Comparison of ENCODE assay signal across 1 cellular context in the genomic region with DNA sequence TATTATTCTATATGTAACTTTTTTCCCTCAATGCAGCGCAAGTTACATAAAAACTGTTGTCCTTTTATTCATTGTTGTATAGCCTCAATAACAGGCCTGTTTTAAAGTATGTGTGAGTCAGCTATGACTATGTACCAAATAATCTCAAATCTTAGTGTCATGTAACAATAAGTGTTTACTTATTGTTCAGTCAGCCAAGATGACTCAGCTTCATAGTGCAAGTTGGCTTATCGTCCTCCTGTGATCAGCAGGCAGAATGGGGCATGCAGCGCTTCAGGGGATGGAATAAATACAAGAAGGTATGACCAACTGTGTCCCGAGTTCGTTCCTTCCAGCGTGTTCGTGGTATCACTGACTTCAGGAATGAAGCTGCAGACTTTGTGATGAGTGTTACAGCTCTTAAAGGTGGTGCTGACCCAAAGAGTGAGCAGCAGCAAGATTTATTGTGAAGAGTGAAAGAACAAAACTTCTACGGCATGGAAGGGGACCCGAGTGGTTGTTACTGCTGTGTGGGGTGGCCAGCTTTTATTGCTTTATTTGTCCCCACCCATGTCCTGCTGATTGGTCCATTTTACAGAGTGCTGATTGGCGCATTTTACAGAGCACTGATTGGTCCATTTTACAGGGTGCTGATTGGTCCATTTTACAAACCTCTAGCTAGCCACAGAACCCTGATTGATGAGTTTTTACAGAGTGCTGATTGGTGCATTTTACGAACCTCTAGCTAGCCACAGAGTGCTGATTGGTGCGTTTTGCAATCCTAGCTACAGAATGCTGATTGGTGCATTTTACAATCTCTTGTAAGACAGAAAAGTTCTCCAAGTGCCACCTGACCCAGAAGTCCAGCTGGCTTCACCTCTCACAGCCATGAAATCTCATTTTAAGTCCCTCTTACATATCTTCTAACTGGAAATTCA.
TF ChIP-seq lines count a peak whose summit lies in the region.

No MANE protein-coding gene starts in this region.

TF ChIP-seq in A549, 52 proteins besides CTCF, POLR2A, EP300 and RAD21 (continued from another document):
- TF ChIP-seq, protein P1, sequence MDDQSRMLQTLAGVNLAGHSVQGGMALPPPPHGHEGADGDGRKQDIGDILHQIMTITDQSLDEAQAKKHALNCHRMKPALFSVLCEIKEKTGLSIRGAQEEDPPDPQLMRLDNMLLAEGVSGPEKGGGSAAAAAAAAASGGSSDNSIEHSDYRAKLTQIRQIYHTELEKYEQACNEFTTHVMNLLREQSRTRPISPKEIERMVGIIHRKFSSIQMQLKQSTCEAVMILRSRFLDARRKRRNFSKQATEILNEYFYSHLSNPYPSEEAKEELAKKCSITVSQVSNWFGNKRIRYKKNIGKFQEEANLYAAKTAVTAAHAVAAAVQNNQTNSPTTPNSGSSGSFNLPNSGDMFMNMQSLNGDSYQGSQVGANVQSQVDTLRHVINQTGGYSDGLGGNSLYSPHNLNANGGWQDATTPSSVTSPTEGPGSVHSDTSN (IDR thresholded peaks at IDR 0.05) = peak; percentile 75
- TF ChIP-seq JUNB (IDR thresholded peaks at IDR 0.05) (peak; percentile 100), MAFK (IDR thresholded peaks at IDR 0.05; ENCODE audit: partially characterized antibody) (peak; percentile 92), ZFP36 (IDR thresholded peaks at IDR 0.05; ENCODE audit: borderline replicate concordance, partially characterized antibody) (peak; percentile 64), HOXA7 (CRISPR knock-in tag; IDR thresholded peaks at IDR 0.05) (no peak), CEBPB (IDR thresholded peaks at IDR 0.05) (peak in 1 of 2 experiments; percentile 82; a peak in 2 of 4 replicates), NR3C1 (IDR thresholded peaks at IDR 0.05) (no peak), HDAC2 (IDR thresholded peaks at IDR 0.05) (no peak), FOSL2 (IDR thresholded peaks at IDR 0.05) (peak; percentile 100), FOSL2 (CRISPR knock-in tag; IDR thresholded peaks at IDR 0.05) (peak; percentile 100)
- TF ChIP-seq, protein P2, sequence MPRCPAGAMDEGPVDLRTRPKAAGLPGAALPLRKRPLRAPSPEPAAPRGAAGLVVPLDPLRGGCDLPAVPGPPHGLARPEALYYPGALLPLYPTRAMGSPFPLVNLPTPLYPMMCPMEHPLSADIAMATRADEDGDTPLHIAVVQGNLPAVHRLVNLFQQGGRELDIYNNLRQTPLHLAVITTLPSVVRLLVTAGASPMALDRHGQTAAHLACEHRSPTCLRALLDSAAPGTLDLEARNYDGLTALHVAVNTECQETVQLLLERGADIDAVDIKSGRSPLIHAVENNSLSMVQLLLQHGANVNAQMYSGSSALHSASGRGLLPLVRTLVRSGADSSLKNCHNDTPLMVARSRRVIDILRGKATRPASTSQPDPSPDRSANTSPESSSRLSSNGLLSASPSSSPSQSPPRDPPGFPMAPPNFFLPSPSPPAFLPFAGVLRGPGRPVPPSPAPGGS (IDR thresholded peaks at IDR 0.05) = peak; percentile 62; the same call in 1 of the 3 replicates
- TF ChIP-seq, protein P3, sequence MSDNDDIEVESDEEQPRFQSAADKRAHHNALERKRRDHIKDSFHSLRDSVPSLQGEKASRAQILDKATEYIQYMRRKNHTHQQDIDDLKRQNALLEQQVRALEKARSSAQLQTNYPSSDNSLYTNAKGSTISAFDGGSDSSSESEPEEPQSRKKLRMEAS (IDR thresholded peaks at IDR 0.05) = peak; percentile 94
- TF ChIP-seq, protein P4, sequence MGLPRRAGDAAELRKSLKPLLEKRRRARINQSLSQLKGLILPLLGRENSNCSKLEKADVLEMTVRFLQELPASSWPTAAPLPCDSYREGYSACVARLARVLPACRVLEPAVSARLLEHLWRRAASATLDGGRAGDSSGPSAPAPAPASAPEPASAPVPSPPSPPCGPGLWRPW (IDR thresholded peaks at IDR 0.05) = 0 out of 2 replicates have a peak, but pooled peaks have one; percentile 24
